Comparison of ENCODE assay signal across 8 cellular contexts in the genomic region with DNA sequence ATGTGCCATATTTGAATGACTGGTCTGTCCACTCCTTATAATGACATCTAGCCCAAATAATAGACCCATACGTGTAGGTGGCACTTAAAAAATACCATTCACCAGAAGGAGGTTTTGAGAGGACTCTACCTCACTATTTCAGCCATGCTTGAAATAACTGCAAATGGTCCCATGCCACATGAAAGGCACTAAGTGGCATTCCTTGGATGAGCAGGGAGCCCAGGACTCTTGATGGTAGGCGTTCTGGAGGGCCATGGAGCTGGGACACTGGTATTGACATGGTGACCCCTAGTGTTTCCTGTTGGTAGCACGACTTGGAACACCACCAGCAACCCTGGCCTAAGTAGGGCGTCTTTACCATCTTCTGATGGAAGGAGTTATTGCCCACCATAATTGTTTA.
DNase-seq lines count a peak whose midpoint lies in the region; ATAC-seq and TF ChIP-seq lines count a peak whose summit lies in the region.

No MANE protein-coding gene starts in this region.

- intact Hi-C loops in right lobe of liver (cut with DNase I): no loop called here

- H3K36me3 ChIP-seq in right lobe of liver: no peaks in the 10 kb centered on the region

- H3K4me3 Mint-ChIP-seq in activated CD8-positive, alpha-beta memory T cell treated with anti-CD3 and anti-CD28 coated beads, Interleukin-2, amount 10 ng/mL, durations not matched to agents 7 days and 5 days: no peak overlapping the region

- H3K27ac ChIP-seq in right lobe of liver: no peak overlapping the region

- H3K9me3 Mint-ChIP-seq in activated CD8-positive, alpha-beta memory T cell treated with anti-CD3 and anti-CD28 coated beads, Interleukin-2, amount 10 ng/mL, durations not matched to agents 7 days and 5 days (ENCODE audit: low read depth): no peaks in the 10 kb centered on the region

- peak; percentile 79 for ATAC-seq in GM19395 (IDR thresholded peaks at IDR 0.05; ENCODE audit: unreplicated experiment)
- ATAC-seq in right lobe of liver: peak; percentile 99 to 100 (median 100)
- no peak for ATAC-seq in activated CD8-positive, alpha-beta memory T cell treated with anti-CD3 and anti-CD28 coated beads, Interleukin-2, amount 10 ng/mL, durations not matched to agents 7 days and 5 days

- 32% methylated on average over 3 of the region's 4 CpGs for WGBS in right lobe of liver (ENCODE audit: insufficient coverage, low coverage, low lambda C conversion rate, missing lambda C conversion rate)

- H3K4me3 ChIP-seq in right lobe of liver: no peak overlapping the region

- CTCF ChIA-PET in activated CD8-positive, alpha-beta memory T cell treated with anti-CD3 and anti-CD28 coated beads, Interleukin-2, amount 10 ng/mL, durations not matched to agents 7 days and 5 days (lab: Charles Lee): interaction anchor here (0.9 to 1.1 kb wide), 2 partner anchors 364 to 421 kb away, joined by 3 to 4 read pairs; no protein-coding TSS in a partner anchor

- H3K4me1 Mint-ChIP-seq in activated CD8-positive, alpha-beta memory T cell treated with anti-CD3 and anti-CD28 coated beads, Interleukin-2, amount 10 ng/mL, durations not matched to agents 7 days and 5 days: no peaks in the 10 kb centered on the region

- no peak for TF ChIP-seq POLR2A in right lobe of liver (IDR thresholded peaks at IDR 0.05)

- DNase-seq in DMS 273 (lab: John Stamatoyannopoulos, UW; ENCODE audit: unreplicated experiment): peak; percentile 85
- DNase-seq in HS-27A (ENCODE audit: low read depth): peak; percentile 58
- peak; percentile 10 for DNase-seq in RKO (ENCODE audit: low spot score)
- peak; percentile 61 to 82 for DNase-seq in dermis microvascular lymphatic vessel endothelial cell (ENCODE audit: low read depth in 2 of 2)
- DNase-seq in right lobe of liver: peak; percentile 56 to 78 (median 73)
- DNase-seq in ureter (ENCODE audit: low spot score): peak; percentile 72
- no peak for DNase-seq in activated CD8-positive, alpha-beta memory T cell treated with anti-CD3 and anti-CD28 coated beads, Interleukin-2, amount 10 ng/mL, durations not matched to agents 7 days and 5 days

- H3K9me3 ChIP-seq in right lobe of liver: no peaks in the 10 kb centered on the region

- no peaks in the 10 kb centered on the region for H3K27me3 Mint-ChIP-seq in activated CD8-positive, alpha-beta memory T cell treated with anti-CD3 and anti-CD28 coated beads, Interleukin-2, amount 10 ng/mL, durations not matched to agents 7 days and 5 days

- no peak overlapping the region for H3K27ac Mint-ChIP-seq in activated CD8-positive, alpha-beta memory T cell treated with anti-CD3 and anti-CD28 coated beads, Interleukin-2, amount 10 ng/mL, durations not matched to agents 7 days and 5 days

- H3K36me3 Mint-ChIP-seq in activated CD8-positive, alpha-beta memory T cell treated with anti-CD3 and anti-CD28 coated beads, Interleukin-2, amount 10 ng/mL, durations not matched to agents 7 days and 5 days: no peaks in the 10 kb centered on the region

- H3K4me1 ChIP-seq in right lobe of liver: no peaks in the 10 kb centered on the region

- peak; percentile 66 to 81 (median 72) for TF ChIP-seq CTCF in right lobe of liver (IDR thresholded peaks at IDR 0.05)

- H3K27me3 ChIP-seq in right lobe of liver: no peaks in the 10 kb centered on the region
